ENCODE assay signal across 26 cellular contexts in genomic region chr9:127269440-127269839, GRCh38.
"Had no signal": no experiment of that assay in that cellular context is flagged by ENCODE, and none has a peak within 500 bp of the region (broad histone marks: within the 10 kb centered on the region; RNA-seq: fewer than 3 reads in every experiment).

No MANE protein-coding gene starts in this region.

- H3K27me3 ChIP-seq: colonic mucosa, esophagus squamous epithelium, left lung, neural progenitor cell, tibial nerve, upper lobe of left lung had no signal

- H3K9ac ChIP-seq: neural progenitor cell had no signal

- H3K4me1 Mint-ChIP-seq: endodermal cell; naive thymus-derived CD4-positive, alpha-beta T cell had no signal

- FAIRE-seq: small intestine, urothelium cell line had no signal

- H3K9me3 Mint-ChIP-seq: dendritic cell treated with granulocyte-macrophage colony-stimulating factor and Interleukin-4, amounts not matched to agents 40 ng/mL and 50 ng/mL, for 4 days; endodermal cell; naive thymus-derived CD4-positive, alpha-beta T cell; nephron; neural progenitor cell; stimulated activated naive B cell treated with anti-CD40 and anti-IgM and Interleukin-4, amounts not matched to agents 10 μg/mL and 1 μg/mL and 100 μg/mL, for 72 hours; stimulated activated naive CD8-positive, alpha-beta T cell treated with anti-CD3 and anti-CD28 coated beads, Interleukin-15, Interleukin-2, amounts not matched to agents 100 ng/mL and 50 ng/mL, for 24 hours had no signal

- H3K4me2 ChIP-seq: neural progenitor cell had no signal

- H3K4me3 Mint-ChIP-seq: dendritic cell treated with granulocyte-macrophage colony-stimulating factor and Interleukin-4, amounts not matched to agents 40 ng/mL and 50 ng/mL, for 4 days; endodermal cell; mesothelial cell of epicardium; naive thymus-derived CD4-positive, alpha-beta T cell; nephron; neural progenitor cell; stimulated activated naive B cell treated with anti-CD40 and anti-IgM and Interleukin-4, amounts not matched to agents 10 μg/mL and 1 μg/mL and 100 μg/mL, for 72 hours; stimulated activated naive CD8-positive, alpha-beta T cell treated with anti-CD3 and anti-CD28 coated beads, Interleukin-15, Interleukin-2, amounts not matched to agents 100 ng/mL and 50 ng/mL, for 24 hours had no signal

- DNase-seq: colonic mucosa; effector CD8-positive, alpha-beta T cell; endodermal cell; erythroblast; esophagus squamous epithelium; foreskin melanocyte; left cardiac atrium; left lung; mesenchymal stem cell; mucosa of descending colon; naive thymus-derived CD4-positive, alpha-beta T cell; psoas muscle; right cardiac atrium; small intestine; stimulated activated CD4-positive, alpha-beta T cell treated with anti-CD3 and anti-CD28 coated beads, Interleukin-15, amount 100 ng/mL, for 24 hours; stimulated activated CD4-positive, alpha-beta T cell treated with anti-CD3 and anti-CD28 coated beads, Interleukin-2, amount 100 ng/mL, for 48 hours; stimulated activated naive B cell treated with anti-CD40 and anti-IgM and Interleukin-4, amounts not matched to agents 10 μg/mL and 1 μg/mL and 100 μg/mL, for 72 hours; upper lobe of left lung had no signal

- H3K4me1 ChIP-seq: colonic mucosa, left lung, psoas muscle, upper lobe of left lung had no signal

- H3K9me3 ChIP-seq: colonic mucosa, esophagus squamous epithelium, left lung, mucosa of descending colon, psoas muscle, thoracic aorta, tibial nerve, upper lobe of left lung had no signal

- H3K4me3 ChIP-seq: colonic mucosa, esophagus squamous epithelium, left lung, mucosa of descending colon, neural progenitor cell, psoas muscle, thoracic aorta, tibial nerve, upper lobe of left lung had no signal

- H3K27ac ChIP-seq: colonic mucosa, esophagus squamous epithelium, left lung, neural progenitor cell, psoas muscle, tibial nerve, upper lobe of left lung had no signal

- ATAC-seq: left cardiac atrium; left lung; mucosa of descending colon; naive thymus-derived CD4-positive, alpha-beta T cell; psoas muscle; right cardiac atrium; stimulated activated naive B cell treated with anti-CD40 and anti-IgM and Interleukin-4, amounts not matched to agents 10 μg/mL and 1 μg/mL and 100 μg/mL, for 72 hours had no signal

- H3K27ac Mint-ChIP-seq: dendritic cell treated with granulocyte-macrophage colony-stimulating factor and Interleukin-4, amounts not matched to agents 40 ng/mL and 50 ng/mL, for 4 days; endodermal cell; mesothelial cell of epicardium; naive thymus-derived CD4-positive, alpha-beta T cell; nephron; neural progenitor cell; stimulated activated naive B cell treated with anti-CD40 and anti-IgM and Interleukin-4, amounts not matched to agents 10 μg/mL and 1 μg/mL and 100 μg/mL, for 72 hours; stimulated activated naive CD8-positive, alpha-beta T cell treated with anti-CD3 and anti-CD28 coated beads, Interleukin-15, Interleukin-2, amounts not matched to agents 100 ng/mL and 50 ng/mL, for 24 hours had no signal

- H3K36me3 ChIP-seq: colonic mucosa, esophagus squamous epithelium, left lung, neural progenitor cell, thoracic aorta, tibial nerve, upper lobe of left lung had no signal

- H2AFZ ChIP-seq: neural progenitor cell had no signal
